ENCODE assay signal across 8 cellular contexts in genomic region chr10:79069325-79070090, GRCh38. TPM values are rescaled to one million over a fixed set of nuclear protein-coding genes. Genes with fewer than 3 reads are reported as not detected.
DNase-seq lines count a peak whose midpoint lies in the region; ATAC-seq and TF ChIP-seq lines count a peak whose summit lies in the region.

No MANE protein-coding gene starts in this region.

- H3K9me3 ChIP-seq in fibroblast of lung (ENCODE audit: control insufficient read depth, insufficient read depth, low read depth, low read length) (no peaks in the 10 kb centered on the region), aorta (ENCODE audit: control insufficient read depth, low read length) (no peaks in the 10 kb centered on the region)

- 1% methylated on average over 56 to 78 of the region's 78 CpGs for WGBS in aorta, 2 donors

- H3K27ac ChIP-seq in fibroblast of lung (ENCODE audit: insufficient read depth, low read length) (peak overlapping the region; percentile 93), aorta (ENCODE audit: low read depth in 1 of 2, low read length in 2 of 2) (peak overlapping the region; percentile 57 to 94)

- no peaks in the 10 kb centered on the region for H3K9me3 Mint-ChIP-seq in nephron progenitor cell

- ATAC-seq in aorta (ENCODE audit: low FRiP score), result peak; percentile 1

- H3K27me3 ChIP-seq in H7 (ENCODE audit: control insufficient read depth, insufficient read depth, low read length), result peaks cover 3% of the 10 kb centered on the region; the same call in 1 of the 2 replicates
- H3K27me3 ChIP-seq in fibroblast of lung (ENCODE audit: control insufficient read depth, insufficient read depth, low read length), result no peaks in the 10 kb centered on the region
- no peaks in the 10 kb centered on the region for H3K27me3 ChIP-seq in aorta (ENCODE audit: control insufficient read depth in 1 of 2, insufficient read depth in 2 of 2, low read length in 1 of 2)

- peak; percentile 63 for DNase-seq in ELR (ENCODE audit: low read depth)
- DNase-seq in H7, result peak; percentile 80
- DNase-seq in MV-4-11 (lab: John Stamatoyannopoulos, UW), result peak; percentile 21
- peak; percentile 48 to 61 for DNase-seq in activated T-cell treated with anti-CD3 and anti-CD28 coated beads, Interleukin-2, amount 50 U/mL, for 48 hours
- DNase-seq in fibroblast of lung (ENCODE audit: low read depth in 2 of 2), result peak; percentile 41 to 44
- DNase-seq in nephron progenitor cell, result peak; percentile 55
- peak; percentile 81 to 85 for DNase-seq in aorta
- no peak for DNase-seq in mucosa of gallbladder (ENCODE audit: low spot score)

- H3K27me3 Mint-ChIP-seq in nephron progenitor cell (ENCODE audit: low read depth, poor library complexity), result peaks cover 12% of the 10 kb centered on the region

- peaks cover 54% of the 10 kb centered on the region for H3K79me2 ChIP-seq in fibroblast of lung (ENCODE audit: control insufficient read depth, insufficient read depth, low read length)

- H3K9ac ChIP-seq in fibroblast of lung (ENCODE audit: insufficient read depth, low read length), result peak overlapping the region; percentile 87

- peak overlapping the region; percentile 98 for H3K4me3 Mint-ChIP-seq in nephron progenitor cell

- no peak overlapping the region for H2AFZ ChIP-seq in fibroblast of lung (ENCODE audit: low read length)

- no peak overlapping the region for H3K4me2 ChIP-seq in fibroblast of lung (ENCODE audit: extremely low read depth, insufficient read depth, low read length)

- peak overlapping the region; percentile 98 for H3K27ac Mint-ChIP-seq in nephron progenitor cell

- intact Hi-C loops in aorta (cut with DNase I), result loop anchor here (2.0 to 10.0 kb wide), 10 partner anchors 33 to 857 kb away; no protein-coding TSS in a partner anchor

- peaks cover 60% of the 10 kb centered on the region for H3K4me1 Mint-ChIP-seq in nephron progenitor cell

- peaks cover 23% of the 10 kb centered on the region for H3K4me1 ChIP-seq in fibroblast of lung (ENCODE audit: control insufficient read depth, extremely low read depth, insufficient read depth, low read length)
- peaks cover 0 to 2% of the 10 kb centered on the region in 2 donors for H3K4me1 ChIP-seq in aorta (ENCODE audit: control insufficient read depth in 1 of 2, insufficient read depth in 2 of 2, low read length in 2 of 2)

- H4K20me1 ChIP-seq in fibroblast of lung (ENCODE audit: control insufficient read depth, extremely low read depth, insufficient read depth, low read length), result no peaks in the 10 kb centered on the region

- H3K36me3 ChIP-seq in H7 (replicated peaks; ENCODE audit: control insufficient read depth, insufficient read depth, low read length), result no peaks in the 10 kb centered on the region
- peaks cover 1% of the 10 kb centered on the region for H3K36me3 ChIP-seq in fibroblast of lung (ENCODE audit: control insufficient read depth, insufficient read depth, low read length)
- H3K36me3 ChIP-seq in aorta (ENCODE audit: control insufficient read depth in 1 of 2, insufficient read depth in 2 of 2, low read length in 1 of 2), result no peaks in the 10 kb centered on the region

- H3K36me3 Mint-ChIP-seq in nephron progenitor cell (ENCODE audit: low read depth), result no peaks in the 10 kb centered on the region

- TF ChIP-seq CTCF in fibroblast of lung (conservative IDR thresholded peaks at IDR 0.05 in 1 of 2, IDR thresholded peaks at IDR 0.05 in 1 of 2; ENCODE audit: low read depth in 1 of 2, low read length in 2 of 2) (no peak), nephron progenitor cell (IDR thresholded peaks at IDR 0.05) (no peak)

- H3K4me3 ChIP-seq in H7 (ENCODE audit: insufficient read depth, low read depth, low read length), result peak overlapping the region; percentile 75
- H3K4me3 ChIP-seq in fibroblast of lung (replicated peaks in 1 of 4; ENCODE audit: control extremely low read depth in 1 of 4, insufficient read depth in 1 of 4, low read depth in 3 of 4, low read length in 4 of 4), result peak overlapping the region; percentile 70 to 97 (median 77)
- H3K4me3 ChIP-seq in aorta (ENCODE audit: low read length in 2 of 2), result peak overlapping the region; percentile 88 to 97

RNA-seq across cellular contexts. Expression of gene ZMIZ1, which starts 0.7 kb away (rescaled TPM):
- total RNA-seq in H7 (2014; rRNA removed; shearing (Covaris generic)), result 20.4 and 27.2 TPM in 2 replicates
- 20.0 and 30.6 TPM in 2 replicates for total RNA-seq in fibroblast of lung
- 6.3 and 18.1 TPM in 2 replicates for polyA plus RNA-seq in fibroblast of lung
- 23.2 and 46.8 TPM in 2 replicates for polyA plus RNA-seq in fibroblast of lung (2012)
- 130 and 178 TPM in 2 replicates for polyA minus RNA-seq in fibroblast of lung (ENCODE audit: low replicate concordance)
- 10 to 100 TPM; 48.5 to 84.1 TPM for total RNA-seq in aorta
- 1 to 10 TPM; 7.8 to 8.0 TPM for polyA plus RNA-seq in aorta
- 107 TPM for total RNA-seq in mucosa of gallbladder
